8 cellular contexts compared by ENCODE assay signal in genomic region chr22:29040385-29041275, GRCh38. TPM values are rescaled to one million over a fixed set of nuclear protein-coding genes. Genes with fewer than 3 reads are reported as not detected.
DNase-seq lines count a peak whose midpoint lies in the region; ATAC-seq and TF ChIP-seq lines count a peak whose summit lies in the region.

No MANE protein-coding gene starts in this region.

- H3K4me2 ChIP-seq in DND-41 (ENCODE audit: insufficient read depth, low read length) (no peak overlapping the region), trophoblast cell (ENCODE audit: low read length) (no peak overlapping the region)

- peak; percentile 70 for DNase-seq in DND-41
- DNase-seq in LHCN-M2 (ENCODE audit: low read depth) = peak; percentile 80
- peak; percentile 60 to 82 for DNase-seq in SJCRH30
- DNase-seq in activated naive CD4-positive, alpha-beta T cell treated with Interleukin-2 at 50 U/mL for 16 hours = peak; percentile 59
- peak; percentile 89 for DNase-seq in glomerular endothelial cell (ENCODE audit: extremely low read depth, low read depth, low spot score)
- DNase-seq in trophoblast cell = peak; percentile 62 to 89
- peak in 1 of 2 donors; percentile 72 for DNase-seq in upper lobe of left lung

- no peak overlapping the region for H3K18ac ChIP-seq in trophoblast cell (ENCODE audit: low read length)

- H3K4me1 ChIP-seq in DND-41 (ENCODE audit: insufficient read depth, low read length) (peaks cover 5% of the 10 kb centered on the region), SJCRH30 (no peaks in the 10 kb centered on the region; the same call in 1 of the 2 replicates), trophoblast cell (ENCODE audit: control insufficient read depth in 1 of 2, insufficient read depth in 2 of 2, low read length in 2 of 2) (peaks cover 8 to 17% of the 10 kb centered on the region in 2 experiments), upper lobe of left lung (peaks cover 17 to 22% (median 19%) of the 10 kb centered on the region in 4 donors)

- H2AFZ ChIP-seq in DND-41 (ENCODE audit: low read depth, low read length) (no peak overlapping the region), trophoblast cell (ENCODE audit: insufficient read depth, low read length, poor library complexity) (no peak overlapping the region)

- peak overlapping the region; percentile 14 for H2AK5ac ChIP-seq in trophoblast cell (ENCODE audit: low read length)

- no peak overlapping the region for H4K12ac ChIP-seq in trophoblast cell (ENCODE audit: low read depth, low read length)

- no peak overlapping the region for H2BK5ac ChIP-seq in trophoblast cell (ENCODE audit: low read depth, low read length, poor library complexity)

- H4K8ac ChIP-seq in trophoblast cell (ENCODE audit: low read depth, low read length) = no peak overlapping the region

- H2BK120ac ChIP-seq in trophoblast cell (ENCODE audit: insufficient read depth, low read length, poor library complexity) = peak overlapping the region; percentile 29

- no peak for TF ChIP-seq POLR2A in upper lobe of left lung (IDR thresholded peaks at IDR 0.05)

- H3K27ac ChIP-seq in DND-41 (ENCODE audit: low read length) = no peak overlapping the region
- no peak overlapping the region for H3K27ac ChIP-seq in SJCRH30
- H3K27ac ChIP-seq in trophoblast cell (ENCODE audit: low read depth, low read length) = no peak overlapping the region
- peak overlapping the region in 2 of 4 donors; percentile 27 to 44 for H3K27ac ChIP-seq in upper lobe of left lung

- H3K9ac ChIP-seq in DND-41 (ENCODE audit: low read depth, low read length) = no peak overlapping the region
- no peak overlapping the region for H3K9ac ChIP-seq in trophoblast cell (ENCODE audit: low read length)

- no peak overlapping the region for H3K4ac ChIP-seq in trophoblast cell (ENCODE audit: low read depth, low read length)

- ATAC-seq in DND-41 (ENCODE audit: insufficient read depth, low read depth) = peak; percentile 88
- peak; percentile 90 to 92 for ATAC-seq in upper lobe of left lung (ENCODE audit: low FRiP score in 2 of 2)
- ATAC-seq in HG02798 (IDR thresholded peaks at IDR 0.05; ENCODE audit: poor library complexity, unreplicated experiment) = no peak

- H3K4me3 ChIP-seq in DND-41 (ENCODE audit: low read depth in 1 of 2, low read length in 2 of 2) (no peak overlapping the region), SJCRH30 (no peak overlapping the region), trophoblast cell (ENCODE audit: low read depth, low read length) (no peak overlapping the region), upper lobe of left lung (no peak overlapping the region)

- no peak overlapping the region for H3K23ac ChIP-seq in trophoblast cell (ENCODE audit: low read length)

- peaks cover 22% of the 10 kb centered on the region; the same call in 1 of the 2 replicates for H4K20me1 ChIP-seq in DND-41 (ENCODE audit: insufficient read depth, low read length)

- peaks cover 4% of the 10 kb centered on the region for H3K79me1 ChIP-seq in trophoblast cell (ENCODE audit: low read length)

- no peaks in the 10 kb centered on the region for H3K9me3 ChIP-seq in DND-41 (ENCODE audit: insufficient read depth, low read length, severe bottlenecking)
- no peaks in the 10 kb centered on the region for H3K9me3 ChIP-seq in SJCRH30 (replicated peaks)
- H3K9me3 ChIP-seq in trophoblast cell (ENCODE audit: insufficient read depth, low read depth, low read length) = no peaks in the 10 kb centered on the region
- H3K9me3 ChIP-seq in upper lobe of left lung = no peaks in the 10 kb centered on the region

- TF ChIP-seq CTCF in DND-41 (IDR thresholded peaks at IDR 0.05; ENCODE audit: borderline replicate concordance, extremely low read depth, low read length, poor library complexity, severe bottlenecking) (peak; percentile 97), upper lobe of left lung (IDR thresholded peaks at IDR 0.05) (peak; percentile 90 to 98 (median 94))

- TF ChIP-seq EP300 in upper lobe of left lung (IDR thresholded peaks at IDR 0.05) = no peak

- peak overlapping the region; percentile 66 for H2BK12ac ChIP-seq in trophoblast cell (ENCODE audit: low read length)

- no CpG with 5 or more reads among the region's 9 CpGs for WGBS in trophoblast cell (ENCODE audit: extremely low coverage, insufficient coverage, insufficient read length)
- WGBS in upper lobe of left lung, 2 donors = 26 to 31% methylated on average over 9 of the region's 9 CpGs

- no peaks in the 10 kb centered on the region for H3K27me3 ChIP-seq in DND-41 (ENCODE audit: insufficient read depth, low read length, poor library complexity)
- H3K27me3 ChIP-seq in SJCRH30 = no peaks in the 10 kb centered on the region
- H3K27me3 ChIP-seq in trophoblast cell (ENCODE audit: insufficient read depth, low read length) = no peaks in the 10 kb centered on the region
- H3K27me3 ChIP-seq in upper lobe of left lung = no peaks in the 10 kb centered on the region

- H3K36me3 ChIP-seq in DND-41 (ENCODE audit: insufficient read depth, low read length) (no peaks in the 10 kb centered on the region), SJCRH30 (peaks cover 3% of the 10 kb centered on the region; the same call in 1 of the 2 replicates), trophoblast cell (ENCODE audit: control insufficient read depth in 1 of 2, insufficient read depth in 2 of 2, low read length in 2 of 2) (peaks cover 0 to 12% of the 10 kb centered on the region in 2 experiments), upper lobe of left lung (peaks cover 0 to 9% (median 4%) of the 10 kb centered on the region in 4 donors)

- peak overlapping the region; percentile 28 for H4K91ac ChIP-seq in trophoblast cell (ENCODE audit: low read depth, low read length)

- H3K79me2 ChIP-seq in DND-41 (ENCODE audit: insufficient read depth, low read length) (no peaks in the 10 kb centered on the region), trophoblast cell (ENCODE audit: control insufficient read depth, insufficient read depth, low read length, poor library complexity) (no peaks in the 10 kb centered on the region)

- no peak overlapping the region for H3K14ac ChIP-seq in trophoblast cell (ENCODE audit: low read length)

RNA-seq across cellular contexts. Expression of gene C22orf31, which starts 21.0 kb away (rescaled TPM):
- total RNA-seq in LHCN-M2 (2014; rRNA removed) = not detected in 2 replicates
- not detected for polyA plus RNA-seq in LHCN-M2 (2012)
- total RNA-seq in SJCRH30 (2014; rRNA removed; shearing (Covaris generic)) = not detected in 2 replicates
- total RNA-seq in glomerular endothelial cell = not detected in 2 replicates
- polyA plus RNA-seq in trophoblast cell (2013) = not detected in 2 replicates
- total RNA-seq in upper lobe of left lung = not detected

RNA-seq across cellular contexts. Expression of gene KREMEN1, which starts 32.2 kb away (rescaled TPM):
- total RNA-seq in LHCN-M2 (2014; rRNA removed) = 4.3 and 5.8 TPM in 2 replicates
- 5.8 TPM for polyA plus RNA-seq in LHCN-M2 (2012)
- 37.5 and 45.7 TPM in 2 replicates for total RNA-seq in SJCRH30 (2014; rRNA removed; shearing (Covaris generic))
- total RNA-seq in glomerular endothelial cell = 0.68 and 2.3 TPM in 2 replicates
- 23.3 and 23.7 TPM in 2 replicates for polyA plus RNA-seq in trophoblast cell (2013)
- total RNA-seq in upper lobe of left lung = 10 to 100 TPM in 5 of 6 donors, 1 to 10 TPM in 1; 8.4 to 24.3 (median 15.9) TPM
